ENCODE assay signal across 9 cellular contexts in the genomic region with DNA sequence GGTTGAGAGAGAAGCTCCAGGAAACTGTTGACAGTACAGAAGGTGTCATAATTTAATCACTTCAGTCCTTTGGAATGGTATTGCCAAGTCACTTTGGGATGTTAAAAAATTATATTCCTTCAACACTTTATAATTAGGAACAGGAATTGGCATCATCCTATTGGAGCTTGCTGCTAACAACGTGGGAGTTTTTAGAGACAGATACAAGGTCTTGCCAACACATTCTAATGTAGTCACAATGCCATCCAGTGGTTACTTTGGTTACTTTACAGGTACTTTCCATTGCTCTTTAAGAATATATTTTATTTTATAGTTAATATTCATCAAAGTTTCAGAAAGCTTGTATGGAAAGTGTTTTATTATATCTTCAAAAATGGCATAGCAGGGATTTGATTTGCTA.
A peak's percentile ranks its signal among the peaks of the same experiment; 100 is the strongest.
DNase-seq lines count a peak whose midpoint lies in the region; ATAC-seq, FAIRE-seq and TF ChIP-seq lines count a peak whose summit lies in the region.
"Had no signal": no experiment of that assay in that cellular context is flagged by ENCODE, and none has a peak within 500 bp of the region (broad histone marks: within the 10 kb centered on the region; RNA-seq: fewer than 3 reads in every experiment).

No MANE protein-coding gene starts in this region.

- no peak overlapping the region for H3K4me3 Mint-ChIP-seq in CD4-positive, alpha-beta memory T cell
- H3K4me3 Mint-ChIP-seq: immature natural killer cell had no signal

- H3K9me1 ChIP-seq in endothelial cell of umbilical vein (replicated peaks; ENCODE audit: control insufficient read depth, extremely low read depth, insufficient read depth, low read length) = no peaks in the 10 kb centered on the region

- H3K36me3 ChIP-seq in endothelial cell of umbilical vein (ENCODE audit: control insufficient read depth in 2 of 2, extremely low read depth in 1 of 2, insufficient read depth in 2 of 2, low read length in 2 of 2) = no peaks in the 10 kb centered on the region
- no peaks in the 10 kb centered on the region for H3K36me3 ChIP-seq in WERI-Rb-1
- H3K36me3 ChIP-seq in CD4-positive, alpha-beta memory T cell (ENCODE audit: insufficient read depth, low read length) = no peaks in the 10 kb centered on the region

- CTCF ChIA-PET in endothelial cell of umbilical vein (lab: Charles Lee) = interaction anchor here (0.6 to 2.9 kb wide), 45 partner anchors 9 to 1249 kb away, joined by 3 to 136 read pairs (median 5); partner anchors contain the start of gene SYT1
- CTCF ChIA-PET in CD4-positive, alpha-beta memory T cell (lab: Charles Lee; ENCODE audit: partially characterized antibody) = no interaction called here

- H3K4me1 ChIP-seq in endothelial cell of umbilical vein (ENCODE audit: control insufficient read depth, extremely low read depth, insufficient read depth, low read length) = no peaks in the 10 kb centered on the region
- no peaks in the 10 kb centered on the region for H3K4me1 ChIP-seq in CD4-positive, alpha-beta memory T cell (ENCODE audit: insufficient read depth, low read length)

- H3K79me2 ChIP-seq in endothelial cell of umbilical vein (ENCODE audit: control insufficient read depth, insufficient read depth, low read length) = no peaks in the 10 kb centered on the region

- TF ChIP-seq POLR2A in endothelial cell of umbilical vein (IDR thresholded peaks at IDR 0.05; ENCODE audit: low read depth, low read length) = no peak

- TF ChIP-seq CTCF in endothelial cell of umbilical vein (IDR thresholded peaks at IDR 0.05; ENCODE audit: extremely low read depth in 1 of 2, insufficient read depth in 1 of 2, low read depth in 1 of 2, low read length in 2 of 2) (peak in 1 of 2 donors; percentile 29), WERI-Rb-1 (IDR thresholded peaks at IDR 0.05; ENCODE audit: low read depth, low read length) (no peak)

- H3K4me1 Mint-ChIP-seq in CD4-positive, alpha-beta memory T cell = no peaks in the 10 kb centered on the region
- H3K4me1 Mint-ChIP-seq: immature natural killer cell had no signal

- intact Hi-C loops in endothelial cell of umbilical vein (cut with micrococcal nuclease) = loop anchor here (1.0 to 10.0 kb wide), 7 partner anchors 173 to 1027 kb away; no protein-coding TSS in a partner anchor
- intact Hi-C loops in CD4-positive, alpha-beta memory T cell (cut with micrococcal nuclease) = no loop called here

- H3K27me3 ChIP-seq in endothelial cell of umbilical vein (ENCODE audit: control insufficient read depth in 2 of 2, insufficient read depth in 2 of 2, low read length in 2 of 2) (no peaks in the 10 kb centered on the region), WERI-Rb-1 (ENCODE audit: insufficient read depth, low read depth, severe bottlenecking) (no peaks in the 10 kb centered on the region)
- no peaks in the 10 kb centered on the region for H3K27me3 ChIP-seq in CD4-positive, alpha-beta memory T cell (ENCODE audit: insufficient read depth, low read length)

- H3K9me3 Mint-ChIP-seq in CD4-positive, alpha-beta memory T cell = peaks cover 0 to 10% (median 5%) of the 10 kb centered on the region in 8 donors

- dilution Hi-C loops in endothelial cell of umbilical vein (cut with MboI; ENCODE audit: extremely low pct_ligation_motif_present, low sequenced_read_pairs) = no loop called here

- H3K9me3 ChIP-seq in endothelial cell of umbilical vein (replicated peaks; ENCODE audit: control insufficient read depth, insufficient read depth, low read length) = no peaks in the 10 kb centered on the region
- H3K9me3 ChIP-seq in WERI-Rb-1 (ENCODE audit: severe bottlenecking) = peaks cover 2% of the 10 kb centered on the region
- H3K9me3 ChIP-seq in CD4-positive, alpha-beta memory T cell (ENCODE audit: control insufficient read depth in 1 of 2, low read length in 2 of 2) = no peaks in the 10 kb centered on the region

- POLR2A ChIA-PET in endothelial cell of umbilical vein (lab: Charles Lee) = no interaction called here
- POLR2A ChIA-PET in CD4-positive, alpha-beta memory T cell (lab: Charles Lee; ENCODE audit: partially characterized antibody) = no interaction called here

- H3K27me3 Mint-ChIP-seq in CD4-positive, alpha-beta memory T cell = no peaks in the 10 kb centered on the region

- BruUV-seq in endothelial cell of umbilical vein (replicated peaks; lab: Mats Ljungman, UMichigan) = no TSS peak

- peak; percentile 71 for ATAC-seq in GM21786 (IDR thresholded peaks at IDR 0.05; ENCODE audit: unreplicated experiment)

- H4K20me1 ChIP-seq in endothelial cell of umbilical vein (replicated peaks; ENCODE audit: control insufficient read depth, extremely low read depth, insufficient read depth, low read length) = no peaks in the 10 kb centered on the region

- peak; percentile 82 for FAIRE-seq in endothelial cell of umbilical vein (lab: Jason Lieb, UNC)

- H3K9ac ChIP-seq in endothelial cell of umbilical vein (replicated peaks; ENCODE audit: extremely low read depth, insufficient read depth, low read length) = no peak overlapping the region

- H3K27ac ChIP-seq in endothelial cell of umbilical vein (ENCODE audit: insufficient read depth, low read depth, low read length) = no peak overlapping the region
- H3K27ac ChIP-seq in WERI-Rb-1 = no peak overlapping the region
- no peak overlapping the region for H3K27ac ChIP-seq in CD4-positive, alpha-beta memory T cell (ENCODE audit: low read depth, low read length)

- H3K4me3 ChIP-seq in endothelial cell of umbilical vein (replicated peaks in 1 of 3; ENCODE audit: insufficient read depth in 1 of 3, low read depth in 1 of 3, low read length in 3 of 3) (no peak overlapping the region), WERI-Rb-1 (ENCODE audit: low read depth, low read length) (no peak overlapping the region)
- H3K4me3 ChIP-seq in CD4-positive, alpha-beta memory T cell (ENCODE audit: low read length in 2 of 2) = no peak overlapping the region

- H3K4me2 ChIP-seq in endothelial cell of umbilical vein (ENCODE audit: insufficient read depth, low read length) = no peak overlapping the region

- H3K27ac Mint-ChIP-seq in CD4-positive, alpha-beta memory T cell = no peak overlapping the region
- H3K27ac Mint-ChIP-seq: immature natural killer cell had no signal

- H2AFZ ChIP-seq in endothelial cell of umbilical vein (ENCODE audit: low read depth, low read length) = no peak overlapping the region

- no peaks in the 10 kb centered on the region for H3K36me3 Mint-ChIP-seq in CD4-positive, alpha-beta memory T cell
- H3K36me3 Mint-ChIP-seq: immature natural killer cell had no signal

- peak; percentile 12 for DNase-seq in GM04503 (ENCODE audit: low read depth)
- peak; percentile 39 for DNase-seq in NCI-H1105 (lab: John Stamatoyannopoulos, UW)
- peak; percentile 81 for DNase-seq in endothelial cell of umbilical vein (ENCODE audit: low read depth, low spot score)
- peak; percentile 69 for DNase-seq in superior temporal gyrus (ENCODE audit: extremely low spot score)
- DNase-seq in WERI-Rb-1 = no peak
- DNase-seq in CD4-positive, alpha-beta memory T cell = no peak
- no peak for DNase-seq in activated effector memory CD4-positive, alpha-beta T cell treated with Interleukin-2 at 50 U/mL for 16 hours

TF ChIP-seq in endothelial cell of umbilical vein, 7 proteins besides CTCF, POLR2A, EP300 and RAD21:
- TF ChIP-seq GATA2 (IDR thresholded peaks at IDR 0.05; ENCODE audit: insufficient read depth, insufficient read length, low read depth, low read length) (no peak), EZH2 (IDR thresholded peaks at IDR 0.05; ENCODE audit: borderline replicate concordance, low read depth, low read length, severe bottlenecking) (no peak), FOS (IDR thresholded peaks at IDR 0.05; ENCODE audit: borderline replicate concordance, insufficient read depth, low read length) (no peak)
- TF ChIP-seq, protein P1, sequence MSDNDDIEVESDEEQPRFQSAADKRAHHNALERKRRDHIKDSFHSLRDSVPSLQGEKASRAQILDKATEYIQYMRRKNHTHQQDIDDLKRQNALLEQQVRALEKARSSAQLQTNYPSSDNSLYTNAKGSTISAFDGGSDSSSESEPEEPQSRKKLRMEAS (IDR thresholded peaks at IDR 0.05; ENCODE audit: insufficient read depth, insufficient read length) = no peak

Comparison
In these comparisons a context has a peak if more than half of its experiments do, and no peak if none do; other contexts are left out.
1. DNase-seq: peak in GM04503 (single experiment), NCI-H1105 (single experiment), endothelial cell of umbilical vein (single experiment) and superior temporal gyrus (single experiment); none in WERI-Rb-1 (single experiment), CD4-positive, alpha-beta memory T cell (0 of 5) and activated effector memory CD4-positive, alpha-beta T cell treated with Interleukin-2 at 50 U/mL for 16 hours (single experiment).